Comparison of ENCODE assay signal across 1 cellular context in genomic region chr18:26091047-26091630, GRCh38.
TF ChIP-seq lines count a peak whose summit lies in the region.

No MANE protein-coding gene starts in this region.

TF ChIP-seq in HepG2, 621 proteins besides CTCF, POLR2A, EP300 and RAD21 (continued from another document):
- TF ChIP-seq UBTF (CRISPR knock-in tag; IDR thresholded peaks at IDR 0.05) = peak; percentile 32; the same call in 1 of the 2 replicates
- TF ChIP-seq RAD51 (IDR thresholded peaks at IDR 0.05; ENCODE audit: borderline replicate concordance) = no peak
- TF ChIP-seq ZNF136 (CRISPR knock-in tag; IDR thresholded peaks at IDR 0.05; ENCODE audit: low read depth) = peak; percentile 10; the same call in 1 of the 2 replicates
- no peak for TF ChIP-seq ZBTB46 (CRISPR knock-in tag; IDR thresholded peaks at IDR 0.05; ENCODE audit: borderline replicate concordance)
- no peak for TF ChIP-seq NR3C1 (CRISPR knock-in tag; IDR thresholded peaks at IDR 0.05)
- 0 out of 2 replicates have a peak, but pooled peaks have one; percentile 10 for TF ChIP-seq ZNF574 (CRISPR knock-in tag; IDR thresholded peaks at IDR 0.05)
- no peak for TF ChIP-seq TFDP1 (CRISPR knock-in tag; IDR thresholded peaks at IDR 0.05; ENCODE audit: borderline replicate concordance)
- TF ChIP-seq PAX8 (CRISPR knock-in tag; IDR thresholded peaks at IDR 0.05; ENCODE audit: borderline replicate concordance) = no peak
- no peak for TF ChIP-seq GMEB2 (CRISPR knock-in tag; IDR thresholded peaks at IDR 0.05; ENCODE audit: low read depth)
- peak; percentile 55; the same call in 1 of the 2 replicates for TF ChIP-seq NKX3-1 (CRISPR knock-in tag; IDR thresholded peaks at IDR 0.05)
- TF ChIP-seq HNRNPH1 (optimal IDR thresholded peaks at IDR 0.05; ENCODE audit: low read depth, low read length) = no peak
- no peak; the same call in 1 of the 2 replicates for TF ChIP-seq ZNF546 (CRISPR knock-in tag; conservative IDR thresholded peaks at IDR 0.05)
- no peak for TF ChIP-seq EED (CRISPR knock-in tag; IDR thresholded peaks at IDR 0.05)
- TF ChIP-seq ZFP36L2 (CRISPR knock-in tag; IDR thresholded peaks at IDR 0.05) = no peak
- TF ChIP-seq MEIS2 (CRISPR knock-in tag; IDR thresholded peaks at IDR 0.05) = 0 out of 2 replicates have a peak, but pooled peaks have one; percentile 1
- no peak for TF ChIP-seq ZNF18 (CRISPR knock-in tag; IDR thresholded peaks at IDR 0.05; ENCODE audit: insufficient replicate concordance)
- TF ChIP-seq ZNF446 (CRISPR knock-in tag; IDR thresholded peaks at IDR 0.05) = no peak
- TF ChIP-seq NFE2L2 (IDR thresholded peaks at IDR 0.05; ENCODE audit: low read length) = no peak
TF ChIP-seq in HepG2: peak in this region for 92.
